Comparison of ENCODE assay signal across 15 cellular contexts in genomic region chr2:134933732-134934131, GRCh38. TPM values are rescaled to one million over a fixed set of nuclear protein-coding genes. Genes with fewer than 3 reads are reported as not detected.
DNase-seq lines count a peak whose midpoint lies in the region; ATAC-seq and TF ChIP-seq lines count a peak whose summit lies in the region.
"Had no signal": no experiment of that assay in that cellular context is flagged by ENCODE, and none has a peak within 500 bp of the region (broad histone marks: within the 10 kb centered on the region; RNA-seq: fewer than 3 reads in every experiment).

No MANE protein-coding gene starts in this region.

- TF ChIP-seq POLR2A in right lobe of liver (IDR thresholded peaks at IDR 0.05) = no peak

- ATAC-seq in T-helper 17 cell = no peak
- no peak for ATAC-seq in right lobe of liver

- TF ChIP-seq CTCF in right lobe of liver (IDR thresholded peaks at IDR 0.05) = no peak

- intact Hi-C loops in right lobe of liver (cut with DNase I) = no loop called here

- no peak overlapping the region for H3K27ac Mint-ChIP-seq in activated naive CD4-positive, alpha-beta T cell treated with anti-CD3 and anti-CD28 coated beads, Interleukin-2, amount 50 U/mL, for 24 hours
- peak overlapping the region; percentile 83 for H3K27ac Mint-ChIP-seq in T-helper 17 cell

- peak overlapping the region; percentile 2 to 23 (median 3) for H3K4me3 ChIP-seq in right lobe of liver

- peaks cover 0 to 59% (median 23%) of the 10 kb centered on the region in 4 donors for H3K4me1 ChIP-seq in right lobe of liver

- peaks cover 0 to 7% (median 1%) of the 10 kb centered on the region in 4 donors for H3K36me3 ChIP-seq in right lobe of liver

- H3K27ac ChIP-seq in right lobe of liver = peak overlapping the region; percentile 48 to 72 (median 58)

- H3K36me3 Mint-ChIP-seq in activated naive CD4-positive, alpha-beta T cell treated with anti-CD3 and anti-CD28 coated beads, Interleukin-2, amount 50 U/mL, for 24 hours = peaks cover 12% of the 10 kb centered on the region
- H3K36me3 Mint-ChIP-seq in T-helper 17 cell (ENCODE audit: low read depth) = peaks cover 5% of the 10 kb centered on the region

- 27% methylated on average over 1 of the region's 1 CpG for WGBS in right lobe of liver (ENCODE audit: insufficient coverage, low coverage, low lambda C conversion rate, missing lambda C conversion rate)

- DNase-seq in activated naive CD4-positive, alpha-beta T cell treated with Interleukin-2 at 50 U/mL for 16 hours = no peak
- DNase-seq in T-helper 17 cell (no peak), right lobe of liver (no peak), DMS 273 (lab: John Stamatoyannopoulos, UW; ENCODE audit: unreplicated experiment) (no peak), T-helper 1 cell (no peak), NCI-H2171 treated with DMSO at 0.1 percent for 48 hours (lab: John Stamatoyannopoulos, UW) (no peak)
- no peak for DNase-seq in activated CD4-positive, alpha-beta T cell treated with anti-CD3 and anti-CD28 coated beads, Interleukin-2, amount 50 U/mL, for 1 hour
- DNase-seq: CD4-positive, alpha-beta memory T cell; MM.1S; NCI-H1105 treated with DMSO at 0.1 percent for 48 hours; NCI-H187 treated with DMSO at 0.1 percent for 48 hours; NCI-H2171; NCI-H774; SHP77 treated with DMSO at 0.1 percent for 48 hours had no signal

- no peaks in the 10 kb centered on the region for H3K9me3 Mint-ChIP-seq in activated naive CD4-positive, alpha-beta T cell treated with anti-CD3 and anti-CD28 coated beads, Interleukin-2, amount 50 U/mL, for 24 hours
- H3K9me3 Mint-ChIP-seq: CD4-positive, alpha-beta memory T cell had no signal

- H3K27me3 ChIP-seq in right lobe of liver = no peaks in the 10 kb centered on the region

- no peaks in the 10 kb centered on the region for H3K9me3 ChIP-seq in T-helper 17 cell (ENCODE audit: control insufficient read depth, low read length, poor library complexity, severe bottlenecking)
- H3K9me3 ChIP-seq in right lobe of liver = no peaks in the 10 kb centered on the region

- peak overlapping the region; percentile 19 for H3K4me3 Mint-ChIP-seq in activated naive CD4-positive, alpha-beta T cell treated with anti-CD3 and anti-CD28 coated beads, Interleukin-2, amount 50 U/mL, for 24 hours
- no peak overlapping the region for H3K4me3 Mint-ChIP-seq in T-helper 17 cell

- no peaks in the 10 kb centered on the region for H3K27me3 Mint-ChIP-seq in activated naive CD4-positive, alpha-beta T cell treated with anti-CD3 and anti-CD28 coated beads, Interleukin-2, amount 50 U/mL, for 24 hours
- no peaks in the 10 kb centered on the region for H3K27me3 Mint-ChIP-seq in T-helper 17 cell
- H3K27me3 Mint-ChIP-seq: CD4-positive, alpha-beta memory T cell had no signal

- peaks cover 76% of the 10 kb centered on the region for H3K4me1 Mint-ChIP-seq in activated naive CD4-positive, alpha-beta T cell treated with anti-CD3 and anti-CD28 coated beads, Interleukin-2, amount 50 U/mL, for 24 hours
- H3K4me1 Mint-ChIP-seq in T-helper 17 cell = peaks cover 40% of the 10 kb centered on the region

RNA-seq across cellular contexts. Expression of gene CCNT2, which starts 15.1 kb away (rescaled TPM):
- total RNA-seq in T-helper 17 cell = 10 to 100 TPM; 56.9 to 80.5 TPM
- 10 to 100 TPM; 13.2 to 23.6 (median 17.5) TPM for total RNA-seq in right lobe of liver
